In genomic region chr15:78065973-78066946, GRCh38 we compare ENCODE assay signal across 8 cellular contexts. TPM values are rescaled to one million over a fixed set of nuclear protein-coding genes. Genes with fewer than 3 reads are reported as not detected.
DNase-seq lines count a peak whose midpoint lies in the region; ATAC-seq and TF ChIP-seq lines count a peak whose summit lies in the region.

No MANE protein-coding gene starts in this region.

- ATAC-seq in GM21526 (IDR thresholded peaks at IDR 0.05; ENCODE audit: low FRiP score, unreplicated experiment): peak; percentile 54
- peak; percentile 19 for ATAC-seq in left lung
- ATAC-seq in esophagus mucosa: no peak

- CTCF ChIA-PET in OCI-LY7 (lab: Charles Lee; ENCODE audit: unreplicated experiment): interaction anchor here (0.6 to 1.4 kb wide), 2 partner anchors 8 to 1731 kb away, joined by 3 to 5 read pairs; no protein-coding TSS in a partner anchor

- no TSS peak for BruUV-seq in OCI-LY7 (replicated peaks; lab: Mats Ljungman, UMichigan)

- H4K20me1 ChIP-seq in OCI-LY7 (ENCODE audit: insufficient read depth, low read length): no peaks in the 10 kb centered on the region

- H3K27ac ChIP-seq in OCI-LY7 (ENCODE audit: low read depth, low read length, poor library complexity, severe bottlenecking) (peak overlapping the region; percentile 82), left lung (peak overlapping the region; percentile 81 to 85)

- DNase-seq in GM12865 (ENCODE audit: low read depth) (peak; percentile 91), OCI-LY7 (ENCODE audit: low spot score) (peak; percentile 63), left lung (no peak), SHP77 treated with DMSO at 0.1 percent for 48 hours (lab: John Stamatoyannopoulos, UW) (no peak), cortex of kidney (lab: John Stamatoyannopoulos, UW) (no peak), NCI-H446 treated with DMSO at 0.1 percent for 48 hours (lab: John Stamatoyannopoulos, UW) (no peak)

- intact Hi-C loops in OCI-LY7 (cut with micrococcal nuclease; ENCODE audit: unreplicated experiment): loop anchor here (1.0 kb wide), 1 partner anchor 32 kb away; no protein-coding TSS in a partner anchor
- intact Hi-C loops in left lung (cut with DNase I): no loop called here

- TF ChIP-seq CTCF in GM12865 (IDR thresholded peaks at IDR 0.05; ENCODE audit: insufficient read depth, low read depth, low read length, missing control alignments): no peak
- TF ChIP-seq CTCF in OCI-LY7 (conservative IDR thresholded peaks at IDR 0.05; ENCODE audit: low read length): no peak
- TF ChIP-seq CTCF in left lung (IDR thresholded peaks at IDR 0.05): no peak

- peak overlapping the region; percentile 61 for H3K4me3 ChIP-seq in GM12865 (ENCODE audit: low read depth, low read length)
- peak overlapping the region; percentile 50 for H3K4me3 ChIP-seq in OCI-LY7 (ENCODE audit: low read depth, low read length, poor library complexity, severe bottlenecking)
- no peak overlapping the region for H3K4me3 ChIP-seq in left lung

- H3K4me2 ChIP-seq in OCI-LY7 (ENCODE audit: low read length): peak overlapping the region; percentile 85

- peaks cover 98% of the 10 kb centered on the region for H3K79me2 ChIP-seq in OCI-LY7 (ENCODE audit: insufficient read depth, low read depth, low read length)

- POLR2A ChIA-PET in OCI-LY7 (lab: Charles Lee): interaction anchor here (0.9 to 5.9 kb wide), 4 partner anchors 8 to 32 kb away, joined by 4 to 53 read pairs (median 26); no protein-coding TSS in a partner anchor

- H3K4me1 ChIP-seq in OCI-LY7 (ENCODE audit: insufficient read depth, low read length, poor library complexity, severe bottlenecking) (peaks cover 95% of the 10 kb centered on the region), left lung (peaks cover 72 to 98% of the 10 kb centered on the region in 2 donors)

- peaks cover 14% of the 10 kb centered on the region; the same call in 1 of the 2 replicates for H3K36me3 ChIP-seq in OCI-LY7 (ENCODE audit: insufficient read depth, low read length)
- H3K36me3 ChIP-seq in left lung: no peaks in the 10 kb centered on the region

- no peak overlapping the region; the same call in 1 of the 2 replicates for H2AFZ ChIP-seq in OCI-LY7 (ENCODE audit: low read length)

- H3K9me2 ChIP-seq in OCI-LY7 (ENCODE audit: insufficient read depth, low read length): no peaks in the 10 kb centered on the region

- H3K9me3 ChIP-seq in OCI-LY7 (ENCODE audit: low read length) (no peaks in the 10 kb centered on the region), left lung (no peaks in the 10 kb centered on the region)

- no peaks in the 10 kb centered on the region for H3K27me3 ChIP-seq in left lung

RNA-seq across cellular contexts. Expression of gene TBC1D2B, which starts 11.3 kb away (rescaled TPM):
- total RNA-seq in OCI-LY7 (2014; rRNA removed; shearing (Covaris generic)): 22.8 and 30.9 TPM in 2 replicates
- total RNA-seq in OCI-LY7 (2022) (38.2 and 41.5 TPM in 2 replicates), left lung (10 to 100 TPM; 56.2 to 64.9 TPM), esophagus mucosa (18.6 TPM)

RNA-seq across cellular contexts. Expression of gene SH2D7, which starts 26.1 kb away (rescaled TPM):
- total RNA-seq in OCI-LY7 (2014; rRNA removed; shearing (Covaris generic)): not detected in 2 replicates
- total RNA-seq in OCI-LY7 (2022) (not detected in 2 replicates), left lung (not detected), esophagus mucosa (not detected)

Comparison
In these comparisons a context has a peak if more than half of its experiments do, and no peak if none do; other contexts are left out.
1. DNase-seq: peak in GM12865 (single experiment) and OCI-LY7 (single experiment); none in left lung (0 of 2), SHP77 treated with DMSO at 0.1 percent for 48 hours (single experiment), cortex of kidney (single experiment) and NCI-H446 treated with DMSO at 0.1 percent for 48 hours (single experiment).
2. H3K4me3 ChIP-seq: peak in GM12865 (single experiment) and OCI-LY7 (single experiment); none in left lung (0 of 2).